8 cellular contexts compared by ENCODE assay signal in the genomic region with DNA sequence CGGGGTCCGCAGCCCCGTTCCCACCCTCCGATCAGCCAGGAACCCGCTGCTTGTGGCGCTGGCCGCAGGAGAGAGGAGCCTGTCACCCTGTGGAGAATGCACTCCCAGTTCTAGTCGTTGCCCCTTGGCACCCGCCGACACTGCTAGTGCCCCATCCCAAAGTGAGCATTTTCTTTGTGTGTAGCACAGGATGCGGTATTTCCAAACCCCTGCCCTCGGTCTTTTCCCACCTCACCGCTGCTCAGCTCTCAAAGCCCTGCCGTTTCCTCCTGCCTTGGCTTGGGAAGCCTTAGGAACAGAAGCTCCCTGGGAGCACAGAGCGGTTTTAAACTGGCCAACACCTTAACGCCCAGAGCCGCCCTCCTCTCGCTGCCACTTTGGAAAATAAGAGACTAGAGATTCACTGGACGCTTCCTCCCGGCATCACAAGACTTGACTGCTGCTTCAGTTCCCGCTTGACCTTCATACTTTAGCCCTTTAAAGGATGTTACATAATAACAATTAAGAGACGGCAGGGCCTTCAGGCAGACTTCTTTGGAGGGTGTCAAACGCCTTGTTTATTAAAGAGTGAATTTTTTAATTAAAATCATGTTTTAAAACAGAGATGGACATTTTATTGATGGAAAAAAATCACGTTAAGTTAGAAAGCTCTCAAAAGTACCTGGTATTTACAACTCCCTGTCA. TPM values are rescaled to one million over a fixed set of nuclear protein-coding genes. Genes with fewer than 3 reads are reported as not detected.
DNase-seq lines count a peak whose midpoint lies in the region; ATAC-seq, FAIRE-seq and TF ChIP-seq lines count a peak whose summit lies in the region.

No MANE protein-coding gene starts in this region.

- H3K27me3 ChIP-seq in keratinocyte (ENCODE audit: control insufficient read depth, extremely low read depth, insufficient read depth, low read length) (no peaks in the 10 kb centered on the region), smooth muscle cell (ENCODE audit: low read depth) (no peaks in the 10 kb centered on the region)

- H3K4me2 ChIP-seq in keratinocyte (ENCODE audit: control insufficient read depth, extremely low read depth, insufficient read depth, low read depth, low read length) (peak overlapping the region; percentile 79), smooth muscle cell (peak overlapping the region; percentile 95)

- H3K79me2 ChIP-seq in keratinocyte (ENCODE audit: control insufficient read depth, insufficient read depth, low read length): no peaks in the 10 kb centered on the region
- H3K79me2 ChIP-seq in smooth muscle cell (ENCODE audit: low read depth): no peaks in the 10 kb centered on the region

- no peaks in the 10 kb centered on the region for H3K9me1 ChIP-seq in keratinocyte (ENCODE audit: control insufficient read depth, extremely low read depth, insufficient read depth, low read length)

- TF ChIP-seq CTCF in 22Rv1 (IDR thresholded peaks at IDR 0.05) (no peak), GM12865 (IDR thresholded peaks at IDR 0.05; ENCODE audit: insufficient read depth, low read depth, low read length, missing control alignments) (no peak), keratinocyte (optimal IDR thresholded peaks at IDR 0.05 in 1 of 3, IDR thresholded peaks at IDR 0.05 in 1 of 3, conservative IDR thresholded peaks at IDR 0.05 in 1 of 3; ENCODE audit: extremely low read depth in 1 of 3, insufficient read depth in 2 of 3, low read length in 3 of 3) (no peak), smooth muscle cell (IDR thresholded peaks at IDR 0.05; ENCODE audit: borderline replicate concordance, insufficient read depth, poor library complexity, severe bottlenecking) (no peak)

- H3K9ac ChIP-seq in keratinocyte (ENCODE audit: control insufficient read depth, extremely low read depth, insufficient read depth, low read length): peak overlapping the region; percentile 67
- H3K9ac ChIP-seq in smooth muscle cell (ENCODE audit: low read depth): peak overlapping the region; percentile 17

- H3K4me1 Mint-ChIP-seq in T-helper 2 cell treated with Interferon-gamma antibody and Interleukin-4, amounts not matched to agents 5 μg/mL and 100 μg/mL, for 36 hours (ENCODE audit: low read depth): peaks cover 32% of the 10 kb centered on the region

- dilution Hi-C loops in keratinocyte (cut with MboI; ENCODE audit: extremely low pct_ligation_motif_present, low sequenced_read_pairs): no loop called here

- DNase-seq in GM12865 (ENCODE audit: low read depth) (peak; percentile 48), HT-29 (ENCODE audit: low spot score) (peak; percentile 29), cerebellum (ENCODE audit: low spot score) (peak; percentile 54), keratinocyte (ENCODE audit: low read depth, low spot score) (no peak), smooth muscle cell (lab: John Stamatoyannopoulos, UW; ENCODE audit: unreplicated experiment) (no peak)
- DNase-seq in T-helper 2 cell treated with Interferon-gamma antibody and Interleukin-4, amounts not matched to agents 5 μg/mL and 100 μg/mL, for 36 hours (ENCODE audit: low spot score): peak; percentile 23

- H3K4me3 Mint-ChIP-seq in T-helper 2 cell treated with Interferon-gamma antibody and Interleukin-4, amounts not matched to agents 5 μg/mL and 100 μg/mL, for 36 hours: peak overlapping the region; percentile 97

- H3K4me3 ChIP-seq in GM12865 (ENCODE audit: low read depth, low read length) (peak overlapping the region; percentile 99), keratinocyte (ENCODE audit: control insufficient read depth in 2 of 3, extremely low read depth in 1 of 3, insufficient read depth in 2 of 3, low read depth in 1 of 3, low read length in 3 of 3) (peak overlapping the region; percentile 63 to 82 (median 80)), smooth muscle cell (peak overlapping the region; percentile 99)

- H3K27ac Mint-ChIP-seq in T-helper 2 cell treated with Interferon-gamma antibody and Interleukin-4, amounts not matched to agents 5 μg/mL and 100 μg/mL, for 36 hours: peak overlapping the region; percentile 92

- H3K36me3 Mint-ChIP-seq in T-helper 2 cell treated with Interferon-gamma antibody and Interleukin-4, amounts not matched to agents 5 μg/mL and 100 μg/mL, for 36 hours (ENCODE audit: low read depth): peaks cover 12% of the 10 kb centered on the region

- H3K4me1 ChIP-seq in keratinocyte (ENCODE audit: control insufficient read depth, extremely low read depth, insufficient read depth, low read length) (no peaks in the 10 kb centered on the region), smooth muscle cell (ENCODE audit: low read depth) (peaks cover 11% of the 10 kb centered on the region)

- H3K36me3 ChIP-seq in keratinocyte (ENCODE audit: control insufficient read depth in 2 of 2, extremely low read depth in 1 of 2, insufficient read depth in 2 of 2, low read length in 2 of 2) (peaks cover 0 to 4% of the 10 kb centered on the region in 2 experiments), smooth muscle cell (ENCODE audit: low read depth) (no peaks in the 10 kb centered on the region)

- FAIRE-seq in keratinocyte (lab: Jason Lieb, UNC): no peak

- H2AFZ ChIP-seq in keratinocyte (ENCODE audit: control insufficient read depth, low read length): peak overlapping the region; percentile 92
- peak overlapping the region; percentile 100 for H2AFZ ChIP-seq in smooth muscle cell (ENCODE audit: low read depth)

- peaks cover 11% of the 10 kb centered on the region for H3F3A ChIP-seq in smooth muscle cell (ENCODE audit: low read depth)

- H4K20me1 ChIP-seq in keratinocyte (ENCODE audit: control insufficient read depth, extremely low read depth, insufficient read depth, low read length) (no peaks in the 10 kb centered on the region), smooth muscle cell (ENCODE audit: low read depth) (no peaks in the 10 kb centered on the region)

- H3K27ac ChIP-seq in 22Rv1: peak overlapping the region; percentile 83
- H3K27ac ChIP-seq in keratinocyte (ENCODE audit: control insufficient read depth, insufficient read depth, low read length): peak overlapping the region; percentile 28
- H3K27ac ChIP-seq in smooth muscle cell (ENCODE audit: low read depth): peak overlapping the region; percentile 10

- H3K9me3 Mint-ChIP-seq in T-helper 2 cell treated with Interferon-gamma antibody and Interleukin-4, amounts not matched to agents 5 μg/mL and 100 μg/mL, for 36 hours: no peaks in the 10 kb centered on the region

- no peak for ATAC-seq in GM19324 (IDR thresholded peaks at IDR 0.05; ENCODE audit: low FRiP score, unreplicated experiment)

- H3K27me3 Mint-ChIP-seq in T-helper 2 cell treated with Interferon-gamma antibody and Interleukin-4, amounts not matched to agents 5 μg/mL and 100 μg/mL, for 36 hours (ENCODE audit: low read depth): no peaks in the 10 kb centered on the region

- no peaks in the 10 kb centered on the region for H3K9me3 ChIP-seq in keratinocyte (ENCODE audit: control insufficient read depth, low read depth, low read length)
- H3K9me3 ChIP-seq in smooth muscle cell (replicated peaks; ENCODE audit: low read depth): no peaks in the 10 kb centered on the region

- 6% methylated on average over 24 of the region's 24 CpGs for WGBS in smooth muscle cell (ENCODE audit: low lambda C conversion rate)

RNA-seq across cellular contexts. Expression of gene CYP4V2, which starts 0.8 kb away (rescaled TPM):
- 4.0 and 5.7 TPM in 2 replicates for total RNA-seq in HT-29 (2014; rRNA removed; shearing (Covaris generic))
- total RNA-seq in cerebellum (19.0 TPM), smooth muscle cell (1.3 and 3.4 TPM in 2 replicates)
- polyA plus RNA-seq in keratinocyte (4.8 to 10.2 TPM (median 8.8 TPM) in 3 replicates), smooth muscle cell (0.42 and 0.46 TPM in 2 replicates)
- 0.40 TPM for polyA plus RNA-seq in keratinocyte (2011; ENCODE audit: low read depth)
- 5.9 and 8.6 TPM in 2 replicates for polyA plus RNA-seq in keratinocyte (2011; cell fraction: cytosol; rRNA removed)
- 10.6 and 12.5 TPM in 2 replicates for polyA plus RNA-seq in keratinocyte (2011; cell fraction: nucleus; rRNA removed)
- polyA plus RNA-seq in keratinocyte (2012; ENCODE audit: low replicate concordance): 0.25 and 7.5 TPM in 2 replicates
- polyA minus RNA-seq in keratinocyte: 3.8 to 7.6 TPM (median 4.5 TPM) in 3 replicates
- polyA minus RNA-seq in keratinocyte (2011; cell fraction: cytosol; rRNA and poly(A)+ RNA removed): 7.1 TPM
- polyA minus RNA-seq in keratinocyte (2011; cell fraction: nucleus; rRNA and poly(A)+ RNA removed): 4.9 and 9.3 TPM in 2 replicates

RNA-seq across cellular contexts. Expression of gene KLKB1, which starts 35.1 kb away (rescaled TPM):
- total RNA-seq in HT-29 (2014; rRNA removed; shearing (Covaris generic)): not detected in 2 replicates
- total RNA-seq in cerebellum: 0.45 TPM
- polyA plus RNA-seq in keratinocyte: 0.04 TPM in 2 of 3 replicates, not detected in the other
- not detected for polyA plus RNA-seq in keratinocyte (2011; ENCODE audit: low read depth)
- polyA plus RNA-seq in keratinocyte (2011; cell fraction: cytosol; rRNA removed): not detected in 2 replicates
- 0.27 TPM in 1 of 2 replicates, not detected in the other for polyA plus RNA-seq in keratinocyte (2011; cell fraction: nucleus; rRNA removed)
- polyA plus RNA-seq in keratinocyte (2012; ENCODE audit: low replicate concordance): not detected in 2 replicates
- not detected in 3 replicates for polyA minus RNA-seq in keratinocyte
- polyA minus RNA-seq in keratinocyte (2011; cell fraction: cytosol; rRNA and poly(A)+ RNA removed): not detected
- polyA minus RNA-seq in keratinocyte (2011; cell fraction: nucleus; rRNA and poly(A)+ RNA removed): not detected in 2 replicates
- total RNA-seq in smooth muscle cell: not detected in 2 replicates
- polyA plus RNA-seq in smooth muscle cell: not detected in 2 replicates

Comparison
In these comparisons a context has a peak if more than half of its experiments do, and no peak if none do; other contexts are left out.
1. H3K27ac ChIP-seq: peak in every context shown above with its lines; median percentile 83 in 22Rv1; 28 in keratinocyte; 10 in smooth muscle cell.
2. DNase-seq: peak in GM12865 (single experiment), HT-29 (single experiment), T-helper 2 cell treated with Interferon-gamma antibody and Interleukin-4, amounts not matched to agents 5 μg/mL and 100 μg/mL, for 36 hours (single experiment) and cerebellum (single experiment); none in keratinocyte (single experiment) and smooth muscle cell (single experiment).
3. Peak in every context shown above with its lines, with median percentiles within 50 percentile points of each other: H3K4me3 ChIP-seq.